In genomic region chr12:41699658-41700057, GRCh38 we compare ENCODE assay signal across 1 cellular context.
TF ChIP-seq lines count a peak whose summit lies in the region.

No MANE protein-coding gene starts in this region.

TF ChIP-seq in HEK293, 187 proteins besides CTCF, POLR2A, EP300 and RAD21 (continued from another document):
- TF ChIP-seq ZNF513 (tag by site-specific recombination; IDR thresholded peaks at IDR 0.05) (no peak), PATZ1 (tag by site-specific recombination; IDR thresholded peaks at IDR 0.05) (no peak), HOXD13 (CRISPR knock-in tag; IDR thresholded peaks at IDR 0.05; ENCODE audit: borderline replicate concordance) (0 out of 2 replicates have a peak, but pooled peaks have one; percentile 23), ZNF426 (tag by site-specific recombination; IDR thresholded peaks at IDR 0.05) (no peak), ZNF747 (tag by site-specific recombination; IDR thresholded peaks at IDR 0.05) (no peak), ZIC2 (tag by site-specific recombination; IDR thresholded peaks at IDR 0.05) (no peak), EGR2 (tag by site-specific recombination; IDR thresholded peaks at IDR 0.05; ENCODE audit: low read depth) (peak; percentile 44; the same call in 1 of the 2 replicates), ZBTB11 (tag by site-specific recombination; conservative IDR thresholded peaks at IDR 0.05; ENCODE audit: low read depth) (no peak), KLF1 (tag by site-specific recombination; IDR thresholded peaks at IDR 0.05) (peak; percentile 28; the same call in 1 of the 2 replicates), ZNF660 (tag by site-specific recombination; IDR thresholded peaks at IDR 0.05) (no peak), OSR2 (tag by site-specific recombination; IDR thresholded peaks at IDR 0.05) (peak; percentile 55), KLF8 (tag by site-specific recombination; IDR thresholded peaks at IDR 0.05) (no peak), ZFP69B (tag by site-specific recombination; IDR thresholded peaks at IDR 0.05) (no peak), SCRT2 (tag by site-specific recombination; IDR thresholded peaks at IDR 0.05) (no peak), ZNF350 (tag by site-specific recombination; IDR thresholded peaks at IDR 0.05) (no peak), ZNF664 (tag by site-specific recombination; IDR thresholded peaks at IDR 0.05) (no peak), SCRT1 (tag by site-specific recombination; IDR thresholded peaks at IDR 0.05; ENCODE audit: borderline replicate concordance) (no peak), ZNF112 (tag by site-specific recombination; IDR thresholded peaks at IDR 0.05) (no peak), REPIN1 (tag by site-specific recombination; IDR thresholded peaks at IDR 0.05; ENCODE audit: low read depth) (no peak), SP3 (tag by site-specific recombination; IDR thresholded peaks at IDR 0.05) (no peak), REST (tag by site-specific recombination; IDR thresholded peaks at IDR 0.05) (no peak)
